In the genomic region with DNA sequence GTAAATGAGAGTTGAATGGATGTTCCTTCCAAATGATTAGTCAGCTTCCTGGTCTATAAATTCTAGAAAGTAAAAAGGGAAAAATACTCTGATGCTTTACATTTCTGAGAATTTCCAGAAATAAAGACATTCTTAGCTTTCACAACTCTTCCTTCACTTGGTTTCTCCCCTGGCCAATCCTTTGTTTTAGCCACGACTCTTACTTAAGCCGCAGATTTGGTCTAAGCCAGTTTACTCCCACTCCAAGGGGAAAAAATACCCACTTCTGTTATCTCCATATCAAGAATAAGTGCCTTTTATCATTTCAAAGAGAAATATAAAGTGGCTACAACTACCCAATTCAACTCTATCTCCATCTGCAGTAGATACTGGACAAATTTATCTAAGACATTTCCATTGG, we compare ENCODE assay signal across 26 cellular contexts.
"Had no signal": no experiment of that assay in that cellular context is flagged by ENCODE, and none has a peak within 500 bp of the region (broad histone marks: within the 10 kb centered on the region; RNA-seq: fewer than 3 reads in every experiment).

No MANE protein-coding gene starts in this region.

- ATAC-seq: activated CD8-positive, alpha-beta T cell treated with anti-CD3 and anti-CD28 coated beads, Interleukin-2, amount 10 ng/mL, durations not matched to agents 7 days and 5 days; activated naive CD4-positive, alpha-beta T cell treated with anti-CD3 and anti-CD28 coated beads, Interleukin-2, amount 50 U/mL, for 72 hours; esophagus mucosa; left ventricle myocardium superior; natural killer cell treated with Interleukin-12 subunit alpha and Interleukin-12 subunit beta and Interleukin-15 and Interleukin-18, amount 100 ng/mL, for 72 hours; pancreas; right cardiac atrium; stimulated activated naive CD8-positive, alpha-beta T cell treated with anti-CD3 and anti-CD28 coated beads, Interleukin-15, Interleukin-2, amounts not matched to agents 100 U/mL and 50 U/mL, for 24 hours had no signal

- DNase-seq: activated CD4-positive, alpha-beta T cell treated with anti-CD3 and anti-CD28 coated beads, Interleukin-2, amount 50 U/mL, for 1 hour; activated CD4-positive, CD25-positive, alpha-beta regulatory T cell treated with anti-CD3 and anti-CD28 coated beads, Interleukin-2, amount 50 U/mL, for 72 hours; activated CD8-positive, alpha-beta T cell treated with anti-CD3 and anti-CD28 coated beads, Interleukin-2, amount 10 ng/mL, durations not matched to agents 7 days and 5 days; activated gamma-delta T cell treated with Interleukin-2 at 50 U/mL for 16 hours; aorta; effector CD8-positive, alpha-beta T cell; glutamatergic neuron; immature natural killer cell; kidney glomerular epithelial cell; left ventricle myocardium superior; mammary epithelial cell; midbrain; pancreas; right cardiac atrium; stimulated activated CD4-positive, alpha-beta T cell treated with anti-CD3 and anti-CD28 coated beads, Interleukin-4, amount 100 ng/mL, for 24 hours; stimulated activated naive CD8-positive, alpha-beta T cell treated with anti-CD3 and anti-CD28 coated beads, Interleukin-15, Interleukin-2, amounts not matched to agents 100 U/mL and 50 U/mL, for 24 hours; upper lobe of left lung had no signal

- H3K27ac ChIP-seq: hepatocyte, pancreas, upper lobe of left lung, VCaP had no signal

- H3K9me3 Mint-ChIP-seq: activated naive CD4-positive, alpha-beta T cell treated with anti-CD3 and anti-CD28 coated beads, Interleukin-2, amount 50 U/mL, for 72 hours; activated T-helper 1 cell treated with anti-CD3 and anti-CD28 coated beads, Interleukin-12 subunit alpha, Interleukin-12 subunit beta, Interleukin-2, Interleukin-4 antibody, amounts not matched to agents 30 ng/mL and 10 ng/mL and 1 ng/mL, durations not matched to agents 14 hours and 24 hours and 36 hours; brain; dendritic cell treated with granulocyte-macrophage colony-stimulating factor and Interleukin-4, amounts not matched to agents 40 ng/mL and 50 ng/mL, for 4 days; immature natural killer cell; natural killer cell treated with Interleukin-12 subunit alpha and Interleukin-12 subunit beta and Interleukin-15 and Interleukin-18, amount 100 ng/mL, for 72 hours had no signal

- FAIRE-seq: frontal cortex, pancreas had no signal

- H3K9me3 ChIP-seq: pancreas, upper lobe of left lung had no signal

- H3K4me1 ChIP-seq: pancreas had no signal

- H3K27ac Mint-ChIP-seq: activated CD8-positive, alpha-beta T cell treated with anti-CD3 and anti-CD28 coated beads, Interleukin-2, amount 10 ng/mL, durations not matched to agents 7 days and 5 days; activated naive CD4-positive, alpha-beta T cell treated with anti-CD3 and anti-CD28 coated beads, Interleukin-2, amount 50 U/mL, for 72 hours; activated T-helper 1 cell treated with anti-CD3 and anti-CD28 coated beads, Interleukin-12 subunit alpha, Interleukin-12 subunit beta, Interleukin-2, Interleukin-4 antibody, amounts not matched to agents 30 ng/mL and 10 ng/mL and 1 ng/mL, durations not matched to agents 14 hours and 24 hours and 36 hours; dendritic cell treated with granulocyte-macrophage colony-stimulating factor and Interleukin-4, amounts not matched to agents 40 ng/mL and 50 ng/mL, for 4 days; natural killer cell treated with Interleukin-12 subunit alpha and Interleukin-12 subunit beta and Interleukin-15 and Interleukin-18, amount 100 ng/mL, for 72 hours had no signal

- H3K27me3 ChIP-seq: hepatocyte, pancreas, upper lobe of left lung had no signal

- H3K4me3 ChIP-seq: hepatocyte, pancreas, upper lobe of left lung had no signal

- H3K27me3 Mint-ChIP-seq: brain; dendritic cell treated with granulocyte-macrophage colony-stimulating factor and Interleukin-4, amounts not matched to agents 40 ng/mL and 50 ng/mL, for 4 days; natural killer cell treated with Interleukin-12 subunit alpha and Interleukin-12 subunit beta and Interleukin-15 and Interleukin-18, amount 100 ng/mL, for 72 hours had no signal

- H3K4me3 Mint-ChIP-seq: activated CD8-positive, alpha-beta T cell treated with anti-CD3 and anti-CD28 coated beads, Interleukin-2, amount 10 ng/mL, durations not matched to agents 7 days and 5 days; activated T-helper 1 cell treated with anti-CD3 and anti-CD28 coated beads, Interleukin-12 subunit alpha, Interleukin-12 subunit beta, Interleukin-2, Interleukin-4 antibody, amounts not matched to agents 30 ng/mL and 10 ng/mL and 1 ng/mL, durations not matched to agents 14 hours and 24 hours and 36 hours; brain; dendritic cell treated with granulocyte-macrophage colony-stimulating factor and Interleukin-4, amounts not matched to agents 40 ng/mL and 50 ng/mL, for 4 days; immature natural killer cell; natural killer cell treated with Interleukin-12 subunit alpha and Interleukin-12 subunit beta and Interleukin-15 and Interleukin-18, amount 100 ng/mL, for 72 hours had no signal
